8 cellular contexts compared by ENCODE assay signal in genomic region chr10:61903991-61904350, GRCh38. TPM values are rescaled to one million over a fixed set of nuclear protein-coding genes. Genes with fewer than 3 reads are reported as not detected.
DNase-seq lines count a peak whose midpoint lies in the region; ATAC-seq, FAIRE-seq and TF ChIP-seq lines count a peak whose summit lies in the region.

No MANE protein-coding gene starts in this region.

- H3K4me1 ChIP-seq in A549 (peaks cover 24% of the 10 kb centered on the region), lower lobe of right lung (peaks cover 34% of the 10 kb centered on the region), urinary bladder (ENCODE audit: insufficient read depth) (no peaks in the 10 kb centered on the region)

- intact Hi-C loops in lower lobe of right lung (cut with DNase I) = loop anchor here (10.0 kb wide), 1 partner anchor 341 kb away; no protein-coding TSS in a partner anchor

- DNase-seq in A549 (ENCODE audit: low read depth in 1 of 2, low spot score in 1 of 2) (no peak), HFF-Myc (ENCODE audit: extremely low read depth, low read depth) (no peak), astrocyte of the spinal cord (ENCODE audit: low read depth, low spot score) (peak; percentile 43), lower lobe of right lung (no peak), 8988T (no peak)

- H3K36me3 ChIP-seq in lower lobe of right lung = no peaks in the 10 kb centered on the region
- no peaks in the 10 kb centered on the region for H3K36me3 ChIP-seq in urinary bladder (ENCODE audit: insufficient read depth)

- H3K27ac ChIP-seq in A549 = peak overlapping the region; percentile 61 to 85; a peak in 5 of 6 replicates
- H3K27ac ChIP-seq in lower lobe of right lung = peak overlapping the region; percentile 96
- H3K27ac ChIP-seq in urinary bladder (ENCODE audit: low read depth) = peak overlapping the region; percentile 38

- H3K9me3 ChIP-seq in A549 (no peaks in the 10 kb centered on the region), lower lobe of right lung (no peaks in the 10 kb centered on the region)

- ATAC-seq in A549 (no peak), lower lobe of right lung (peak in 1 of 2 donors; percentile 5), GM19397 (IDR thresholded peaks at IDR 0.05; ENCODE audit: unreplicated experiment) (no peak), HG03280 (IDR thresholded peaks at IDR 0.05; ENCODE audit: unreplicated experiment) (no peak)

- POLR2A ChIA-PET in A549 (lab: Yijun Ruan, JAX) = interaction anchor here (0.6 to 0.7 kb wide), 4 partner anchors 117 to 895 kb away, joined by 3 to 7 read pairs (median 4); no protein-coding TSS in a partner anchor

- WGBS in A549 (ENCODE audit: missing lambda C conversion rate) = 20% methylated on average over 4 of the region's 4 CpGs
- WGBS in urinary bladder = 16% methylated on average over 4 of the region's 4 CpGs

- TF ChIP-seq CTCF in A549 (IDR thresholded peaks at IDR 0.05) (no peak), HFF-Myc (IDR thresholded peaks at IDR 0.05; ENCODE audit: low read depth, low read length, missing control alignments) (no peak), astrocyte of the spinal cord (IDR thresholded peaks at IDR 0.05; ENCODE audit: low read depth, low read length) (no peak), lower lobe of right lung (IDR thresholded peaks at IDR 0.05) (no peak)

- no peaks in the 10 kb centered on the region for H3K27me3 ChIP-seq in lower lobe of right lung (ENCODE audit: low read depth)

- peak overlapping the region; percentile 59 for H3K4me3 ChIP-seq in A549
- peak overlapping the region; percentile 69 for H3K4me3 ChIP-seq in HFF-Myc (replicated peaks; ENCODE audit: low read depth, low read length)
- peak overlapping the region; percentile 94 for H3K4me3 ChIP-seq in astrocyte of the spinal cord (ENCODE audit: low read depth, low read length)
- H3K4me3 ChIP-seq in lower lobe of right lung = peak overlapping the region; percentile 75
- peak overlapping the region; percentile 89 for H3K4me3 ChIP-seq in urinary bladder (ENCODE audit: low read depth, low read length)

- CTCF ChIA-PET in A549 (lab: Yijun Ruan, JAX) = interaction anchor here (0.7 to 1.3 kb wide), 7 partner anchors 40 to 361 kb away, joined by 3 read pairs; no protein-coding TSS in a partner anchor

- FAIRE-seq in A549 (lab: Jason Lieb, UNC) = no peak

- TF ChIP-seq EP300 in A549 (IDR thresholded peaks at IDR 0.05) = no peak

- H3K4me2 ChIP-seq in A549 = peak overlapping the region; percentile 77

- in situ Hi-C loops in astrocyte of the spinal cord (cut with HindIII; ENCODE audit: low sequenced_read_pairs) = no loop called here

- TF ChIP-seq RAD21 in A549 (conservative IDR thresholded peaks at IDR 0.05 in 1 of 2, IDR thresholded peaks at IDR 0.05 in 1 of 2) = no peak

- TF ChIP-seq POLR2A in A549 (IDR thresholded peaks at IDR 0.05; ENCODE audit: low read length) = no peak

TF ChIP-seq in A549, 52 proteins besides CTCF, POLR2A, EP300 and RAD21:
- TF ChIP-seq NFE2L2 (conservative IDR thresholded peaks at IDR 0.05; ENCODE audit: low read length) (no peak), JUN (IDR thresholded peaks at IDR 0.05) (no peak), RARB (CRISPR knock-in tag; IDR thresholded peaks at IDR 0.05) (no peak), KDM1A (IDR thresholded peaks at IDR 0.05; ENCODE audit: low read depth) (no peak), EHF (CRISPR knock-in tag; IDR thresholded peaks at IDR 0.05) (no peak), SREBF2 (IDR thresholded peaks at IDR 0.05) (no peak), ZFP36 (IDR thresholded peaks at IDR 0.05; ENCODE audit: borderline replicate concordance, partially characterized antibody) (no peak), HEYL (CRISPR knock-in tag; IDR thresholded peaks at IDR 0.05) (no peak), CEBPB (IDR thresholded peaks at IDR 0.05) (no peak), ZSCAN20 (CRISPR knock-in tag; IDR thresholded peaks at IDR 0.05) (no peak), RNF2 (IDR thresholded peaks at IDR 0.05; ENCODE audit: borderline replicate concordance, low read depth) (no peak), FOSL2 (IDR thresholded peaks at IDR 0.05) (no peak), FOSL2 (CRISPR knock-in tag; IDR thresholded peaks at IDR 0.05) (no peak), CBX2 (IDR thresholded peaks at IDR 0.05; ENCODE audit: borderline replicate concordance, low read depth) (no peak), ZC3H11A (IDR thresholded peaks at IDR 0.05) (no peak), ESRRA (IDR thresholded peaks at IDR 0.05; ENCODE audit: borderline replicate concordance, low read length) (no peak), HOXB13 (CRISPR knock-in tag; IDR thresholded peaks at IDR 0.05; ENCODE audit: low read depth) (no peak)
- TF ChIP-seq, protein P1, sequence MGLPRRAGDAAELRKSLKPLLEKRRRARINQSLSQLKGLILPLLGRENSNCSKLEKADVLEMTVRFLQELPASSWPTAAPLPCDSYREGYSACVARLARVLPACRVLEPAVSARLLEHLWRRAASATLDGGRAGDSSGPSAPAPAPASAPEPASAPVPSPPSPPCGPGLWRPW (IDR thresholded peaks at IDR 0.05) = no peak
- TF ChIP-seq, protein P2, sequence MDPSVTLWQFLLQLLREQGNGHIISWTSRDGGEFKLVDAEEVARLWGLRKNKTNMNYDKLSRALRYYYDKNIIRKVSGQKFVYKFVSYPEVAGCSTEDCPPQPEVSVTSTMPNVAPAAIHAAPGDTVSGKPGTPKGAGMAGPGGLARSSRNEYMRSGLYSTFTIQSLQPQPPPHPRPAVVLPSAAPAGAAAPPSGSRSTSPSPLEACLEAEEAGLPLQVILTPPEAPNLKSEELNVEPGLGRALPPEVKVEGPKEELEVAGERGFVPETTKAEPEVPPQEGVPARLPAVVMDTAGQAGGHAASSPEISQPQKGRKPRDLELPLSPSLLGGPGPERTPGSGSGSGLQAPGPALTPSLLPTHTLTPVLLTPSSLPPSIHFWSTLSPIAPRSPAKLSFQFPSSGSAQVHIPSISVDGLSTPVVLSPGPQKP (IDR thresholded peaks at IDR 0.05; ENCODE audit: low read depth, low read length) = no peak
- TF ChIP-seq, protein P3, sequence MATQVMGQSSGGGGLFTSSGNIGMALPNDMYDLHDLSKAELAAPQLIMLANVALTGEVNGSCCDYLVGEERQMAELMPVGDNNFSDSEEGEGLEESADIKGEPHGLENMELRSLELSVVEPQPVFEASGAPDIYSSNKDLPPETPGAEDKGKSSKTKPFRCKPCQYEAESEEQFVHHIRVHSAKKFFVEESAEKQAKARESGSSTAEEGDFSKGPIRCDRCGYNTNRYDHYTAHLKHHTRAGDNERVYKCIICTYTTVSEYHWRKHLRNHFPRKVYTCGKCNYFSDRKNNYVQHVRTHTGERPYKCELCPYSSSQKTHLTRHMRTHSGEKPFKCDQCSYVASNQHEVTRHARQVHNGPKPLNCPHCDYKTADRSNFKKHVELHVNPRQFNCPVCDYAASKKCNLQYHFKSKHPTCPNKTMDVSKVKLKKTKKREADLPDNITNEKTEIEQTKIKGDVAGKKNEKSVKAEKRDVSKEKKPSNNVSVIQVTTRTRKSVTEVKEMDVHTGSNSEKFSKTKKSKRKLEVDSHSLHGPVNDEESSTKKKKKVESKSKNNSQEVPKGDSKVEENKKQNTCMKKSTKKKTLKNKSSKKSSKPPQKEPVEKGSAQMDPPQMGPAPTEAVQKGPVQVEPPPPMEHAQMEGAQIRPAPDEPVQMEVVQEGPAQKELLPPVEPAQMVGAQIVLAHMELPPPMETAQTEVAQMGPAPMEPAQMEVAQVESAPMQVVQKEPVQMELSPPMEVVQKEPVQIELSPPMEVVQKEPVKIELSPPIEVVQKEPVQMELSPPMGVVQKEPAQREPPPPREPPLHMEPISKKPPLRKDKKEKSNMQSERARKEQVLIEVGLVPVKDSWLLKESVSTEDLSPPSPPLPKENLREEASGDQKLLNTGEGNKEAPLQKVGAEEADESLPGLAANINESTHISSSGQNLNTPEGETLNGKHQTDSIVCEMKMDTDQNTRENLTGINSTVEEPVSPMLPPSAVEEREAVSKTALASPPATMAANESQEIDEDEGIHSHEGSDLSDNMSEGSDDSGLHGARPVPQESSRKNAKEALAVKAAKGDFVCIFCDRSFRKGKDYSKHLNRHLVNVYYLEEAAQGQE (IDR thresholded peaks at IDR 0.05) = no peak
- TF ChIP-seq, protein P4, sequence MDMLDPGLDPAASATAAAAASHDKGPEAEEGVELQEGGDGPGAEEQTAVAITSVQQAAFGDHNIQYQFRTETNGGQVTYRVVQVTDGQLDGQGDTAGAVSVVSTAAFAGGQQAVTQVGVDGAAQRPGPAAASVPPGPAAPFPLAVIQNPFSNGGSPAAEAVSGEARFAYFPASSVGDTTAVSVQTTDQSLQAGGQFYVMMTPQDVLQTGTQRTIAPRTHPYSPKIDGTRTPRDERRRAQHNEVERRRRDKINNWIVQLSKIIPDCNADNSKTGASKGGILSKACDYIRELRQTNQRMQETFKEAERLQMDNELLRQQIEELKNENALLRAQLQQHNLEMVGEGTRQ (IDR thresholded peaks at IDR 0.05) = no peak

RNA-seq across cellular contexts. Expression of gene ARID5B, which starts 2.5 kb away (rescaled TPM):
- polyA plus RNA-seq in A549 (2011; rRNA removed) = 1.6 and 1.7 TPM in 2 replicates
- 0.29 and 0.40 TPM in 2 replicates for polyA plus RNA-seq in A549 (2012; cell fraction: cytosol; rRNA removed)
- 0.31 and 0.59 TPM in 2 replicates for polyA plus RNA-seq in A549 (2012; cell fraction: nucleus; rRNA removed)
- polyA plus RNA-seq in A549 (2017; fragmentation: RNase III; extraction: RNeasy Plus Mini Kit Qiagen cat#74134 plus additional on column Dnase treatment) = 0.75 to 0.91 TPM (median 0.84 TPM) in 3 replicates
- polyA minus RNA-seq in A549 (2011; rRNA and poly(A)+ RNA removed) = 5.8 and 5.9 TPM in 2 replicates
- 29.8 TPM for total RNA-seq in lower lobe of right lung
- 52.5 TPM for total RNA-seq in urinary bladder
- 23.5 TPM for polyA plus RNA-seq in urinary bladder

Comparison
In these comparisons a context has a peak if more than half of its experiments do, and no peak if none do; other contexts are left out.
1. H3K27ac ChIP-seq: peak in every context shown above with its lines; median percentile 96 in lower lobe of right lung; 73 in A549; 38 in urinary bladder.